ENCODE assay signal across 15 cellular contexts in genomic region chr1:2238361-2239055, GRCh38. TPM values are rescaled to one million over a fixed set of nuclear protein-coding genes. Genes with fewer than 3 reads are reported as not detected.
DNase-seq lines count a peak whose midpoint lies in the region; ATAC-seq and TF ChIP-seq lines count a peak whose summit lies in the region.
"Had no signal": no experiment of that assay in that cellular context is flagged by ENCODE, and none has a peak within 500 bp of the region (broad histone marks: within the 10 kb centered on the region; RNA-seq: fewer than 3 reads in every experiment).

No MANE protein-coding gene starts in this region.

- no peak overlapping the region for H3K27ac ChIP-seq in hepatocyte
- H3K27ac ChIP-seq: colonic mucosa had no signal

- H3K79me2 ChIP-seq in hepatocyte, result peaks cover 100% of the 10 kb centered on the region

- no peak for ATAC-seq in HG03097 (IDR thresholded peaks at IDR 0.05; ENCODE audit: low FRiP score, unreplicated experiment)
- ATAC-seq in GM19467 (IDR thresholded peaks at IDR 0.05; ENCODE audit: unreplicated experiment), result no peak

- in situ Hi-C loops in G401 (cut with HindIII; ENCODE audit: low sequenced_read_pairs), result no loop called here

- H3K4me1 ChIP-seq in adipocyte (ENCODE audit: control insufficient read depth, insufficient read depth, low read length) (peaks cover 86% of the 10 kb centered on the region), hepatocyte (ENCODE audit: insufficient read depth) (peaks cover 48% of the 10 kb centered on the region), skeletal muscle satellite cell (ENCODE audit: control insufficient read depth, insufficient read depth, low read length) (peaks cover 75% of the 10 kb centered on the region)

- DNase-seq in G401 (ENCODE audit: low spot score), result peak; percentile 81
- no peak for DNase-seq in adipocyte (ENCODE audit: low read depth)
- no peak for DNase-seq in hepatocyte (ENCODE audit: low spot score)
- no peak for DNase-seq in lower leg skin (ENCODE audit: low spot score in 2 of 2)
- DNase-seq in DMS153 treated with DMSO at 0.1 percent for 48 hours (lab: John Stamatoyannopoulos, UW; ENCODE audit: unreplicated experiment), result no peak
- DNase-seq: activated CD4-positive, alpha-beta T cell treated with anti-CD3 and anti-CD28 coated beads, Interleukin-2, amount 10 ng/mL, durations not matched to agents 7 days and 5 days; activated gamma-delta T cell; colonic mucosa; COR-L47; NCI-H2171; stimulated activated CD4-positive, alpha-beta T cell treated with anti-CD3 and anti-CD28 coated beads, Interleukin-2, amount 100 ng/mL, for 24 hours; stimulated activated naive CD4-positive, alpha-beta T cell had no signal

- H3K9ac ChIP-seq in adipocyte (ENCODE audit: low read length) (peak overlapping the region; percentile 45), skeletal muscle satellite cell (ENCODE audit: low read depth, low read length) (peak overlapping the region; percentile 22)

- H3K36me3 ChIP-seq in adipocyte (ENCODE audit: control insufficient read depth, insufficient read depth, low read length, severe bottlenecking) (peaks cover 4% of the 10 kb centered on the region), hepatocyte (replicated peaks; ENCODE audit: insufficient read depth, low read depth) (no peaks in the 10 kb centered on the region), skeletal muscle satellite cell (ENCODE audit: insufficient read depth, low read length) (peaks cover 18% of the 10 kb centered on the region)
- H3K36me3 ChIP-seq: colonic mucosa had no signal

- H3K4me2 ChIP-seq in hepatocyte, result peak overlapping the region; percentile 11
- no peak overlapping the region for H3K4me2 ChIP-seq in skeletal muscle satellite cell (ENCODE audit: low read length)

- intact Hi-C loops in lower leg skin (cut with DNase I; ENCODE audit: low total_unique reads), result loop anchor here (10.0 kb wide), 1 partner anchor 66 kb away; no protein-coding TSS in a partner anchor

- peaks cover 100% of the 10 kb centered on the region for H4K20me1 ChIP-seq in hepatocyte (ENCODE audit: insufficient read depth, poor library complexity, severe bottlenecking)

- WGBS in hepatocyte (ENCODE audit: low lambda C conversion rate, missing lambda C conversion rate), result 85% methylated on average over 27 of the region's 27 CpGs
- WGBS in lower leg skin, 2 donors, result 38 to 59% methylated on average over 13 to 19 of the region's 27 CpGs

- H3K9me2 ChIP-seq in hepatocyte (replicated peaks; ENCODE audit: insufficient read depth), result no peaks in the 10 kb centered on the region

- H3K4me3 ChIP-seq in adipocyte (ENCODE audit: low read length) (no peak overlapping the region), hepatocyte (no peak overlapping the region), skeletal muscle satellite cell (ENCODE audit: low read length) (no peak overlapping the region), lower leg skin (ENCODE audit: low read depth, poor library complexity, severe bottlenecking) (no peak overlapping the region)
- H3K4me3 ChIP-seq: colonic mucosa had no signal

- no peaks in the 10 kb centered on the region for H3K9me3 ChIP-seq in adipocyte (ENCODE audit: control insufficient read depth, low read length)
- H3K9me3 ChIP-seq in hepatocyte (ENCODE audit: low read depth), result no peaks in the 10 kb centered on the region
- H3K9me3 ChIP-seq in skeletal muscle satellite cell (replicated peaks; ENCODE audit: low read length), result no peaks in the 10 kb centered on the region
- H3K9me3 ChIP-seq: colonic mucosa had no signal

- H2AFZ ChIP-seq in hepatocyte, result no peak overlapping the region

- H3K27me3 ChIP-seq in adipocyte (replicated peaks; ENCODE audit: control insufficient read depth, insufficient read depth, low read length), result no peaks in the 10 kb centered on the region
- no peaks in the 10 kb centered on the region for H3K27me3 ChIP-seq in hepatocyte
- no peaks in the 10 kb centered on the region for H3K27me3 ChIP-seq in skeletal muscle satellite cell (ENCODE audit: control insufficient read depth, insufficient read depth, low read length)
- H3K27me3 ChIP-seq: colonic mucosa had no signal

- no peak for TF ChIP-seq CTCF in hepatocyte (IDR thresholded peaks at IDR 0.05; ENCODE audit: poor library complexity)
- no peak for TF ChIP-seq CTCF in lower leg skin (IDR thresholded peaks at IDR 0.05)

- TF ChIP-seq POLR2A in lower leg skin (IDR thresholded peaks at IDR 0.05), result no peak

RNA-seq across cellular contexts. Expression of gene SKI, which starts 10.4 kb away (rescaled TPM):
- total RNA-seq in G401 (2014; rRNA removed; shearing (Covaris generic)), result 5.8 and 15.2 TPM in 2 replicates
- 17.1 and 21.9 TPM in 2 replicates for total RNA-seq in hepatocyte
- 5.1 and 6.9 TPM in 2 replicates for polyA plus RNA-seq in hepatocyte
- total RNA-seq in skeletal muscle satellite cell (2012; rRNA removed), result 16.7 and 24.0 TPM in 2 replicates
- 10 to 100 TPM; 67.3 to 80.8 (median 75.4) TPM for total RNA-seq in lower leg skin

RNA-seq across cellular contexts. Expression of gene FAAP20, which starts 43.9 kb away (rescaled TPM):
- 79.9 and 105 TPM in 2 replicates for total RNA-seq in G401 (2014; rRNA removed; shearing (Covaris generic))
- total RNA-seq in hepatocyte (24.9 and 36.6 TPM in 2 replicates), lower leg skin (10 to 100 TPM; 29.8 to 48.0 (median 45.6) TPM)
- 117 and 135 TPM in 2 replicates for polyA plus RNA-seq in hepatocyte
- 14.2 and 22.3 TPM in 2 replicates for total RNA-seq in skeletal muscle satellite cell (2012; rRNA removed)
